In the genomic region with DNA sequence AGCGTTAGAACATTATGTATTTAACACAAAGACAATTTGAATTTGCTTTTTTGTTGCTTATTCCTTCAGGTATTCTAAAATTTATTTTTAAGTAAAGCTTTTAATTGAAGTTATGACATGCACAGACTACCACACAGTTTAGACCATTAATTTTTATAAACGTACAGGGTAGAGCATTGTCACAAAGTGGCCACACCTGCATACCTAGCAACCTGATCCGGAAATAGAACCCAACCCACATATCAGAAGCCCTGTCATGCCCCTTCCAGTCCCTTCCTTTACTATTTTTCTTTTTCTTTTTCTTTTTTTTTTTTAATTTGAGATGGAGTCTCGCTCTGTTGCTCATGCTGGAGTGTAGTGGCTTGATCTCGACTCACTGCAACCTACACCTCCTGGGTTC, we compare ENCODE assay signal across 10 cellular contexts. TPM values are rescaled to one million over a fixed set of nuclear protein-coding genes. Genes with fewer than 3 reads are reported as not detected.
"Had no signal": no experiment of that assay in that cellular context is flagged by ENCODE, and none has a peak within 500 bp of the region (broad histone marks: within the 10 kb centered on the region; RNA-seq: fewer than 3 reads in every experiment).

No MANE protein-coding gene starts in this region.

- H3K4me3 Mint-ChIP-seq: HFFc6, IgD-negative memory B cell had no signal

- H3K27me3 Mint-ChIP-seq: IgD-negative memory B cell had no signal

- H3K27ac Mint-ChIP-seq: HFFc6, IgD-negative memory B cell had no signal

- H3K4me3 ChIP-seq: GM23248, HAP-1 had no signal

- H3K9me3 Mint-ChIP-seq: HFFc6 had no signal

- H3K27ac ChIP-seq: GM23248, HL-60 had no signal

- H3K36me3 ChIP-seq: HAP-1 had no signal

- H3K36me3 Mint-ChIP-seq: IgD-negative memory B cell had no signal

- DNase-seq: GM23248, GOT3, H7, HFFc6, KBM-7 had no signal

- H3K9me3 ChIP-seq: HAP-1 had no signal

- ATAC-seq: HCT116, HepG2 had no signal

RNA-seq across cellular contexts. Expression of a gene that starts 16.8 kb away (rescaled TPM):
- total RNA-seq: GM23248 had no signal
- polyA plus RNA-seq: IgD-negative memory B cell had no signal
